8 cellular contexts compared by ENCODE assay signal in genomic region chr9:135797507-135798302, GRCh38.
A peak's percentile ranks its signal among the peaks of the same experiment; 100 is the strongest.
DNase-seq lines count a peak whose midpoint lies in the region; ATAC-seq and TF ChIP-seq lines count a peak whose summit lies in the region.

No MANE protein-coding gene starts in this region.

- no peaks in the 10 kb centered on the region for H3K36me3 Mint-ChIP-seq in natural killer cell
- H3K36me3 Mint-ChIP-seq in natural killer cell treated with Interleukin-12 subunit alpha and Interleukin-12 subunit beta and Interleukin-15 and Interleukin-18, amount 100 ng/mL, for 72 hours = no peaks in the 10 kb centered on the region

- no peak overlapping the region for H3K27ac ChIP-seq in hepatocyte

- peaks cover 0 to 12% of the 10 kb centered on the region in 2 donors for H3K4me1 Mint-ChIP-seq in natural killer cell
- H3K4me1 Mint-ChIP-seq in natural killer cell treated with Interleukin-12 subunit alpha and Interleukin-12 subunit beta and Interleukin-15 and Interleukin-18, amount 100 ng/mL, for 72 hours (ENCODE audit: low read depth in 2 of 2) = peaks cover 0 to 4% of the 10 kb centered on the region in 2 donors

- TF ChIP-seq CTCF in natural killer cell (IDR thresholded peaks at IDR 0.05) (peak; percentile 44), hepatocyte (IDR thresholded peaks at IDR 0.05; ENCODE audit: poor library complexity) (peak; percentile 51)

- ATAC-seq in natural killer cell = peak in 1 of 3 donors; percentile 36
- no peak for ATAC-seq in natural killer cell treated with Interleukin-12 subunit alpha and Interleukin-12 subunit beta and Interleukin-15 and Interleukin-18, amount 100 ng/mL, for 72 hours
- no peak for ATAC-seq in HG02970 (IDR thresholded peaks at IDR 0.05; ENCODE audit: low FRiP score, unreplicated experiment)
- ATAC-seq in HG03039 (IDR thresholded peaks at IDR 0.05; ENCODE audit: unreplicated experiment) = no peak

- H3K27me3 Mint-ChIP-seq in natural killer cell (ENCODE audit: low read depth in 2 of 2) = peaks cover 0 to 4% of the 10 kb centered on the region in 2 donors
- peaks cover 0 to 9% of the 10 kb centered on the region in 2 donors for H3K27me3 Mint-ChIP-seq in natural killer cell treated with Interleukin-12 subunit alpha and Interleukin-12 subunit beta and Interleukin-15 and Interleukin-18, amount 100 ng/mL, for 72 hours

- H3K9me2 ChIP-seq in hepatocyte (replicated peaks; ENCODE audit: insufficient read depth) = no peaks in the 10 kb centered on the region

- H3K4me3 ChIP-seq in hepatocyte = no peak overlapping the region

- no peaks in the 10 kb centered on the region for H4K20me1 ChIP-seq in hepatocyte (ENCODE audit: insufficient read depth, poor library complexity, severe bottlenecking)

- no peaks in the 10 kb centered on the region for H3K9me3 ChIP-seq in hepatocyte (ENCODE audit: low read depth)

- DNase-seq in natural killer cell (no peak), NCI-H524 (lab: John Stamatoyannopoulos, UW) (peak; percentile 25 to 51), amniotic epithelial cell (ENCODE audit: low read depth) (peak; percentile 17), hepatocyte (ENCODE audit: low spot score) (peak; percentile 51)
- DNase-seq in natural killer cell treated with Interleukin-12 subunit alpha and Interleukin-12 subunit beta and Interleukin-15 and Interleukin-18, amount 100 ng/mL, for 72 hours (ENCODE audit: low spot score) = no peak
- DNase-seq in stimulated activated CD4-positive, alpha-beta T cell treated with anti-CD3 and anti-CD28 coated beads, Interleukin-4, amount 100 ng/mL, for 48 hours (ENCODE audit: low read depth in 2 of 2) = peak; percentile 19 to 45

- H3K36me3 ChIP-seq in hepatocyte (replicated peaks; ENCODE audit: insufficient read depth, low read depth) = no peaks in the 10 kb centered on the region

- no peaks in the 10 kb centered on the region for H3K9me3 Mint-ChIP-seq in natural killer cell
- no peaks in the 10 kb centered on the region for H3K9me3 Mint-ChIP-seq in natural killer cell treated with Interleukin-12 subunit alpha and Interleukin-12 subunit beta and Interleukin-15 and Interleukin-18, amount 100 ng/mL, for 72 hours

- H3K79me2 ChIP-seq in hepatocyte = no peaks in the 10 kb centered on the region

- H3K4me1 ChIP-seq in hepatocyte (ENCODE audit: insufficient read depth) = no peaks in the 10 kb centered on the region

- H3K4me3 Mint-ChIP-seq in natural killer cell = no peak overlapping the region
- no peak overlapping the region for H3K4me3 Mint-ChIP-seq in natural killer cell treated with Interleukin-12 subunit alpha and Interleukin-12 subunit beta and Interleukin-15 and Interleukin-18, amount 100 ng/mL, for 72 hours

- no peak overlapping the region for H3K4me2 ChIP-seq in hepatocyte

- intact Hi-C loops in natural killer cell (cut with micrococcal nuclease) = no loop called here

- no peaks in the 10 kb centered on the region for H3K27me3 ChIP-seq in hepatocyte

- no peak overlapping the region for H2AFZ ChIP-seq in hepatocyte

- 54% methylated on average over 23 of the region's 24 CpGs for WGBS in hepatocyte (ENCODE audit: low lambda C conversion rate, missing lambda C conversion rate)

- no peak overlapping the region for H3K27ac Mint-ChIP-seq in natural killer cell
- H3K27ac Mint-ChIP-seq in natural killer cell treated with Interleukin-12 subunit alpha and Interleukin-12 subunit beta and Interleukin-15 and Interleukin-18, amount 100 ng/mL, for 72 hours = no peak overlapping the region

Comparison
In these comparisons a context has a peak if more than half of its experiments do, and no peak if none do; other contexts are left out.
1. DNase-seq: peak in NCI-H524 (2 of 2), amniotic epithelial cell (single experiment), hepatocyte (single experiment) and stimulated activated CD4-positive, alpha-beta T cell treated with anti-CD3 and anti-CD28 coated beads, Interleukin-4, amount 100 ng/mL, for 48 hours (2 of 2); none in natural killer cell (single experiment) and natural killer cell treated with Interleukin-12 subunit alpha and Interleukin-12 subunit beta and Interleukin-15 and Interleukin-18, amount 100 ng/mL, for 72 hours (single experiment).